Comparison of ENCODE assay signal across 1 cellular context in the genomic region with DNA sequence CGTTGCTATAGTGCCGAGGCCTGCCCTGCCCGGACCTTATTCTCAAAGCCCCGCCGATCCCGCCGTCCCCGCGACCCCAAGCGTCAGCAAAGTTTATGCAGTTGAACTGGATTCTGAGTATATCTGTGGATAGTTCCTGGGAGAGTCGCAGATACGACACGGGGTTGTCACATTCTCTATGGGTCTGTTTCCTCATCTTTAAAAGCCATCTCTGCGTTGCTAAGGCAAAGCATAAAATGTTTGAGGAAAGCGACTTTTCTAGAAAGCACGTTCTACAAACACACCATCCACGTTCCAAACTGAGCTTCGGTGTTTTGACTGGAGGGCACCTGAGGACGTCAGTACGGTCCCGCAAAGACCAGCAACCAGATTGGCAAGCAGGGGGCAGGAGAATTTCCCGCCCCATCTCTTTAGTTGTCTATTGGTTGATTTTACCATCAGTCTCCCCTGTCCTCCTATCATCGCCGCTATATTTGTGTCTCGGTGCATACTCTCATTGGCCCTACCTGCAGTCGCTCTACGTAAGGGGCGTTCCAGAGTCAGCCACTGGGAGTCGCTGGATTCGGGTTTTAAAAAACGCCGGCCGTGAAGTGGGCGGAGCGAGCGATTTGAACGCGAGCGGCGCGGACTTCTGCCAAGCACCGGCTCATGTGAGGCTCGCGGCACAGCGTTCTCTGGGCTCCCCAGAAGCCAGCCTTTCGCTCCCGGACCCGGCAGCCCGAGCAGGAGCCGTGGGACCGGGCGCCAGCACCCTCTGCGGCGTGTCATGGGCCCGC.
TF ChIP-seq lines count a peak whose summit lies in the region.

Gene CENPA (plus strand): TSS at position 626 of the 776 bp plus-strand sequence. CDS start 141 bp downstream, at position 767.

TF ChIP-seq in HepG2, 621 proteins besides CTCF, POLR2A, EP300 and RAD21 (continued from another document and continues in another):
- TF ChIP-seq, protein P1, sequence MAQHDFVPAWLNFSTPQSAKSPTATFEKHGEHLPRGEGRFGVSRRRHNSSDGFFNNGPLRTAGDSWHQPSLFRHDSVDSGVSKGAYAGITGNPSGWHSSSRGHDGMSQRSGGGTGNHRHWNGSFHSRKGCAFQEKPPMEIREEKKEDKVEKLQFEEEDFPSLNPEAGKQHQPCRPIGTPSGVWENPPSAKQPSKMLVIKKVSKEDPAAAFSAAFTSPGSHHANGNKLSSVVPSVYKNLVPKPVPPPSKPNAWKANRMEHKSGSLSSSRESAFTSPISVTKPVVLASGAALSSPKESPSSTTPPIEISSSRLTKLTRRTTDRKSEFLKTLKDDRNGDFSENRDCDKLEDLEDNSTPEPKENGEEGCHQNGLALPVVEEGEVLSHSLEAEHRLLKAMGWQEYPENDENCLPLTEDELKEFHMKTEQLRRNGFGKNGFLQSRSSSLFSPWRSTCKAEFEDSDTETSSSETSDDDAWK (CRISPR knock-in tag; IDR thresholded peaks at IDR 0.05): no peak
- TF ChIP-seq BRF2 (CRISPR knock-in tag; IDR thresholded peaks at IDR 0.05) (peak; percentile 94), FOXA3 (CRISPR knock-in tag; IDR thresholded peaks at IDR 0.05) (peak; percentile 76), ZNF552 (CRISPR knock-in tag; IDR thresholded peaks at IDR 0.05; ENCODE audit: borderline replicate concordance) (peak; percentile 94), IKZF4 (CRISPR knock-in tag; IDR thresholded peaks at IDR 0.05; ENCODE audit: borderline replicate concordance, low read depth, not compliant biosample characterization) (peak; percentile 94), NR3C1 (CRISPR knock-in tag; IDR thresholded peaks at IDR 0.05) (no peak), BRD4 (CRISPR knock-in tag; IDR thresholded peaks at IDR 0.05) (0 out of 2 replicates have a peak, but pooled peaks have one; percentile 59), ZNF562 (CRISPR knock-in tag; IDR thresholded peaks at IDR 0.05; ENCODE audit: borderline replicate concordance) (peak; percentile 86), ZNF354B (CRISPR knock-in tag; IDR thresholded peaks at IDR 0.05) (peak; percentile 99), ZNF780A (CRISPR knock-in tag; IDR thresholded peaks at IDR 0.05) (peak; percentile 99), IRF2 (CRISPR knock-in tag; IDR thresholded peaks at IDR 0.05) (peak; percentile 95), ZUFSP (CRISPR knock-in tag; IDR thresholded peaks at IDR 0.05; ENCODE audit: borderline replicate concordance) (no peak), ZNF788 (CRISPR knock-in tag; IDR thresholded peaks at IDR 0.05; ENCODE audit: borderline replicate concordance) (peak; percentile 70; the same call in 1 of the 2 replicates), HMGA1 (CRISPR knock-in tag; conservative IDR thresholded peaks at IDR 0.05) (no peak), PCBP2 (optimal IDR thresholded peaks at IDR 0.05; ENCODE audit: low read depth, low read length, poor library complexity, severe bottlenecking) (no peak), MBNL3 (CRISPR knock-in tag; conservative IDR thresholded peaks at IDR 0.05) (no peak), ZFP41 (CRISPR knock-in tag; IDR thresholded peaks at IDR 0.05; ENCODE audit: borderline replicate concordance) (peak; percentile 89; the same call in 1 of the 2 replicates), TFE3 (CRISPR knock-in tag; IDR thresholded peaks at IDR 0.05) (peak; percentile 93), NR2F6 (IDR thresholded peaks at IDR 0.05) (no peak), NR2F6 (CRISPR knock-in tag; IDR thresholded peaks at IDR 0.05) (peak; percentile 73), ZNF10 (CRISPR knock-in tag; IDR thresholded peaks at IDR 0.05; ENCODE audit: borderline replicate concordance, low read depth) (no peak), KDM2A (CRISPR knock-in tag; IDR thresholded peaks at IDR 0.05; ENCODE audit: borderline replicate concordance, low read depth) (peak; percentile 98), ZNF850 (CRISPR knock-in tag; conservative IDR thresholded peaks at IDR 0.05) (no peak), ZNF484 (CRISPR knock-in tag; IDR thresholded peaks at IDR 0.05; ENCODE audit: borderline replicate concordance, low read depth) (peak; percentile 95; the same call in 1 of the 2 replicates), MXI1 (IDR thresholded peaks at IDR 0.05; ENCODE audit: borderline replicate concordance, low read depth, low read length) (peak; percentile 97), FOXC1 (CRISPR knock-in tag; IDR thresholded peaks at IDR 0.05; ENCODE audit: borderline replicate concordance) (peak; percentile 98), ZNF589 (CRISPR knock-in tag; conservative IDR thresholded peaks at IDR 0.05) (peak; percentile 97), KLF15 (CRISPR knock-in tag; IDR thresholded peaks at IDR 0.05; ENCODE audit: borderline replicate concordance) (peak; percentile 94; the same call in 1 of the 2 replicates), EEA1 (CRISPR knock-in tag; IDR thresholded peaks at IDR 0.05; ENCODE audit: borderline replicate concordance) (peak; percentile 51; the same call in 1 of the 2 replicates), TERF1 (CRISPR knock-in tag; IDR thresholded peaks at IDR 0.05) (peak; percentile 97; the same call in 1 of the 2 replicates), ZNF441 (CRISPR knock-in tag; IDR thresholded peaks at IDR 0.05; ENCODE audit: borderline replicate concordance) (peak; percentile 97), ZNF670 (CRISPR knock-in tag; IDR thresholded peaks at IDR 0.05; ENCODE audit: borderline replicate concordance) (no peak; the same call in 1 of the 2 replicates), ZNF749 (CRISPR knock-in tag; IDR thresholded peaks at IDR 0.05; ENCODE audit: borderline replicate concordance) (peak; percentile 99), SYNCRIP (IDR thresholded peaks at IDR 0.05; ENCODE audit: insufficient read depth, low read depth, low read length) (no peak), PBX2 (CRISPR knock-in tag; IDR thresholded peaks at IDR 0.05) (peak; percentile 100), FLYWCH1 (CRISPR knock-in tag; IDR thresholded peaks at IDR 0.05) (peak; percentile 96), ZNF598 (CRISPR knock-in tag; IDR thresholded peaks at IDR 0.05; ENCODE audit: borderline replicate concordance) (peak; percentile 92), ZZZ3 (CRISPR knock-in tag; IDR thresholded peaks at IDR 0.05; ENCODE audit: borderline replicate concordance) (peak; percentile 71; the same call in 1 of the 2 replicates), ZNF276 (CRISPR knock-in tag; IDR thresholded peaks at IDR 0.05; ENCODE audit: low read depth) (peak; percentile 98), NFKB2 (CRISPR knock-in tag; IDR thresholded peaks at IDR 0.05; ENCODE audit: borderline replicate concordance) (peak; percentile 95; the same call in 1 of the 2 replicates), TCF12 (IDR thresholded peaks at IDR 0.05) (no peak), TCF12 (CRISPR knock-in tag; IDR thresholded peaks at IDR 0.05) (no peak; the same call in 1 of the 2 replicates), NFE2L2 (IDR thresholded peaks at IDR 0.05; ENCODE audit: low read length) (no peak), PTBP1 (IDR thresholded peaks at IDR 0.05; ENCODE audit: low read depth, low read length, poor library complexity, severe bottlenecking) (no peak), AGO2 (optimal IDR thresholded peaks at IDR 0.05; ENCODE audit: low read depth, low read length) (no peak), HOXD1 (CRISPR knock-in tag; IDR thresholded peaks at IDR 0.05) (peak; percentile 87; the same call in 1 of the 2 replicates), ZNF616 (CRISPR knock-in tag; IDR thresholded peaks at IDR 0.05; ENCODE audit: low read depth) (peak; percentile 97), NBN (conservative IDR thresholded peaks at IDR 0.05) (no peak), DPF2 (CRISPR knock-in tag; IDR thresholded peaks at IDR 0.05; ENCODE audit: borderline replicate concordance, low read depth) (no peak), ZNF75D (CRISPR knock-in tag; IDR thresholded peaks at IDR 0.05; ENCODE audit: borderline replicate concordance) (0 out of 2 replicates have a peak, but pooled peaks have one; percentile 83), HIVEP1 (CRISPR knock-in tag; IDR thresholded peaks at IDR 0.05) (peak; percentile 86; the same call in 1 of the 2 replicates), ATM (IDR thresholded peaks at IDR 0.05; ENCODE audit: borderline replicate concordance) (no peak), ZNF792 (CRISPR knock-in tag; IDR thresholded peaks at IDR 0.05) (peak; percentile 98), PITX1 (CRISPR knock-in tag; IDR thresholded peaks at IDR 0.05) (peak; percentile 69), ZNF326 (CRISPR knock-in tag; IDR thresholded peaks at IDR 0.05; ENCODE audit: borderline replicate concordance) (no peak), HNRNPUL1 (IDR thresholded peaks at IDR 0.05; ENCODE audit: low read depth, low read length) (no peak)
- TF ChIP-seq, protein P2, sequence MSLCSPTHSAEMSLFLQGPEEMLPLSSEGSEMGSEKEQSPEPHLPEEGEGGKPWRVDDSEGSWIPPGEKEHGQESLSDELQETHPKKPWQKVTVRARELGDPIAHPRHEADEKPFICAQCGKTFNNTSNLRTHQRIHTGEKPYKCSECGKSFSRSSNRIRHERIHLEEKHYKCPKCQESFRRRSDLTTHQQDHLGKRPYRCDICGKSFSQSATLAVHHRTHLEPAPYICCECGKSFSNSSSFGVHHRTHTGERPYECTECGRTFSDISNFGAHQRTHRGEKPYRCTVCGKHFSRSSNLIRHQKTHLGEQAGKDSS (CRISPR knock-in tag; IDR thresholded peaks at IDR 0.05; ENCODE audit: borderline replicate concordance, low read depth): no peak
- TF ChIP-seq, protein P3, sequence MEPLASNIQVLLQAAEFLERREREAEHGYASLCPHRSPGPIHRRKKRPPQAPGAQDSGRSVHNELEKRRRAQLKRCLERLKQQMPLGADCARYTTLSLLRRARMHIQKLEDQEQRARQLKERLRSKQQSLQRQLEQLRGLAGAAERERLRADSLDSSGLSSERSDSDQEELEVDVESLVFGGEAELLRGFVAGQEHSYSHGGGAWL (CRISPR knock-in tag; IDR thresholded peaks at IDR 0.05): peak; percentile 95
- TF ChIP-seq, protein P4, sequence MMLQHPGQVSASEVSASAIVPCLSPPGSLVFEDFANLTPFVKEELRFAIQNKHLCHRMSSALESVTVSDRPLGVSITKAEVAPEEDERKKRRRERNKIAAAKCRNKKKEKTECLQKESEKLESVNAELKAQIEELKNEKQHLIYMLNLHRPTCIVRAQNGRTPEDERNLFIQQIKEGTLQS (CRISPR knock-in tag; IDR thresholded peaks at IDR 0.05): no peak; the same call in 1 of the 2 replicates
